Comparison of ENCODE assay signal across 9 cellular contexts in genomic region chr20:63230800-63231268, GRCh38. TPM values are rescaled to one million over a fixed set of nuclear protein-coding genes. Genes with fewer than 3 reads are reported as not detected.
A peak's percentile ranks its signal among the peaks of the same experiment; 100 is the strongest.
DNase-seq lines count a peak whose midpoint lies in the region; ATAC-seq, FAIRE-seq and TF ChIP-seq lines count a peak whose summit lies in the region.
"Had no signal": no experiment of that assay in that cellular context is flagged by ENCODE, and none has a peak within 500 bp of the region (broad histone marks: within the 10 kb centered on the region; RNA-seq: fewer than 3 reads in every experiment).

No MANE protein-coding gene starts in this region.

- peaks cover 53% of the 10 kb centered on the region for H3K4me1 Mint-ChIP-seq in chondrocyte (ENCODE audit: low read depth)
- peaks cover 31% of the 10 kb centered on the region for H3K4me1 Mint-ChIP-seq in Calu3 (ENCODE audit: low read depth, unreplicated experiment)

- WGBS in right lobe of liver (ENCODE audit: insufficient coverage, low coverage, low lambda C conversion rate, missing lambda C conversion rate): 0% methylated on average over 1 of the region's 17 CpGs

- H3K9me3 Mint-ChIP-seq in chondrocyte (ENCODE audit: low read depth) (no peaks in the 10 kb centered on the region), Calu3 (ENCODE audit: low read depth, unreplicated experiment) (no peaks in the 10 kb centered on the region)
- H3K9me3 Mint-ChIP-seq: activated naive CD4-positive, alpha-beta T cell treated with anti-CD3 and anti-CD28 coated beads, Interleukin-2, amount 50 U/mL, for 72 hours had no signal

- no peak overlapping the region for H2AFZ ChIP-seq in MM.1S (ENCODE audit: low read length)

- TF ChIP-seq POLR2A in right lobe of liver (IDR thresholded peaks at IDR 0.05) (no peak), GM12891 (IDR thresholded peaks at IDR 0.05; ENCODE audit: low read depth, low read length) (no peak)

- H3K4me3 ChIP-seq in BLaER1 (no peak overlapping the region), MM.1S (ENCODE audit: low read length) (no peak overlapping the region), right lobe of liver (no peak overlapping the region)

- no TSS peak for BruUV-seq in Calu3 (replicated peaks; lab: Mats Ljungman, UMichigan)

- no peak overlapping the region for H3K4me3 Mint-ChIP-seq in chondrocyte (ENCODE audit: unreplicated experiment)
- H3K4me3 Mint-ChIP-seq in Calu3 (ENCODE audit: low read depth, unreplicated experiment): no peak overlapping the region

- H4K20me1 ChIP-seq in BLaER1 (no peaks in the 10 kb centered on the region), MM.1S (ENCODE audit: insufficient read depth, low read length) (no peaks in the 10 kb centered on the region)

- H3K36me3 Mint-ChIP-seq in chondrocyte (ENCODE audit: low read depth) (no peaks in the 10 kb centered on the region), Calu3 (ENCODE audit: insufficient read depth, unreplicated experiment) (peaks cover 11% of the 10 kb centered on the region)
- H3K36me3 Mint-ChIP-seq: activated naive CD4-positive, alpha-beta T cell treated with anti-CD3 and anti-CD28 coated beads, Interleukin-2, amount 50 U/mL, for 72 hours had no signal

- TF ChIP-seq CTCF in MM.1S (IDR thresholded peaks at IDR 0.05; ENCODE audit: low read length) (peak; percentile 38), chondrocyte (IDR thresholded peaks at IDR 0.05) (peak; percentile 77), right lobe of liver (IDR thresholded peaks at IDR 0.05) (peak; percentile 38 to 58 (median 54)), Calu3 (IDR thresholded peaks at IDR 0.05; ENCODE audit: unreplicated experiment) (no peak)

- CTCF ChIA-PET in Calu3 (lab: Charles Lee): no interaction called here

- H3K36me3 ChIP-seq in BLaER1 (no peaks in the 10 kb centered on the region), MM.1S (replicated peaks; ENCODE audit: insufficient read depth, low read length) (no peaks in the 10 kb centered on the region), right lobe of liver (no peaks in the 10 kb centered on the region)

- H3K27ac Mint-ChIP-seq in chondrocyte (ENCODE audit: unreplicated experiment) (no peak overlapping the region), Calu3 (ENCODE audit: unreplicated experiment) (no peak overlapping the region)
- H3K27ac Mint-ChIP-seq: activated naive CD4-positive, alpha-beta T cell treated with anti-CD3 and anti-CD28 coated beads, Interleukin-2, amount 50 U/mL, for 72 hours had no signal

- H3K9me2 ChIP-seq in MM.1S (replicated peaks; ENCODE audit: insufficient read depth, low read length): no peaks in the 10 kb centered on the region

- no peak overlapping the region for H3K27ac ChIP-seq in BLaER1
- no peak overlapping the region for H3K27ac ChIP-seq in MM.1S (ENCODE audit: low read length)
- H3K27ac ChIP-seq in right lobe of liver: no peak overlapping the region

- intact Hi-C loops in right lobe of liver (cut with DNase I): no loop called here
- intact Hi-C loops in Calu3 (cut with micrococcal nuclease; ENCODE audit: unreplicated experiment): no loop called here

- H3K27me3 ChIP-seq in BLaER1 (peaks cover 28% of the 10 kb centered on the region), MM.1S (replicated peaks; ENCODE audit: insufficient read depth, low read length) (peaks cover 96% of the 10 kb centered on the region), right lobe of liver (no peaks in the 10 kb centered on the region)

- H3K4me1 ChIP-seq in BLaER1 (peaks cover 78% of the 10 kb centered on the region), MM.1S (ENCODE audit: low read length) (no peaks in the 10 kb centered on the region), right lobe of liver (no peaks in the 10 kb centered on the region)

- FAIRE-seq in GM12891 (lab: Jason Lieb, UNC): no peak

- no peaks in the 10 kb centered on the region for H3F3A ChIP-seq in MM.1S (ENCODE audit: insufficient read depth, low read length)

- H3K9ac ChIP-seq in BLaER1 (no peak overlapping the region; the same call in 1 of the 2 replicates), MM.1S (ENCODE audit: low read length) (no peak overlapping the region)

- ATAC-seq in right lobe of liver (peak; percentile 81 to 90 (median 86)), HG03095 (IDR thresholded peaks at IDR 0.05; ENCODE audit: unreplicated experiment) (no peak)

- H3K9me3 ChIP-seq in BLaER1: no peaks in the 10 kb centered on the region
- H3K9me3 ChIP-seq in MM.1S (replicated peaks; ENCODE audit: insufficient read depth, low read length): no peaks in the 10 kb centered on the region
- no peaks in the 10 kb centered on the region for H3K9me3 ChIP-seq in right lobe of liver

- H3K27me3 Mint-ChIP-seq in chondrocyte (ENCODE audit: low read depth) (no peaks in the 10 kb centered on the region), Calu3 (ENCODE audit: unreplicated experiment) (no peaks in the 10 kb centered on the region)

- DNase-seq in MM.1S (peak; percentile 24), chondrocyte (ENCODE audit: low spot score) (no peak), right lobe of liver (peak in 2 of 3 donors; percentile 62 to 70), GM12891 (ENCODE audit: insufficient read length, low spot score) (no peak), Calu3 (no peak)
- DNase-seq in activated CD4-positive, CD25-positive, alpha-beta regulatory T cell treated with anti-CD3 and anti-CD28 coated beads, Interleukin-2, amount 50 U/mL, for 72 hours: no peak

- H3K79me2 ChIP-seq in MM.1S (ENCODE audit: low read length): no peaks in the 10 kb centered on the region

- peak overlapping the region; percentile 75 for H3K4me2 ChIP-seq in BLaER1
- H3K4me2 ChIP-seq in MM.1S (ENCODE audit: low read depth, low read length): no peak overlapping the region

TF ChIP-seq in GM12891, 5 proteins besides CTCF, POLR2A, EP300 and RAD21:
- TF ChIP-seq SPI1 (IDR thresholded peaks at IDR 0.05; ENCODE audit: low read depth, low read length) (no peak), POLR2AphosphoS5 (IDR thresholded peaks at IDR 0.05; ENCODE audit: low read depth, low read length) (no peak), PAX5 (IDR thresholded peaks at IDR 0.05; ENCODE audit: insufficient read depth, low read length, severe bottlenecking) (no peak), TAF1 (IDR thresholded peaks at IDR 0.05; ENCODE audit: low read depth, low read length) (no peak), POU2F2 (IDR thresholded peaks at IDR 0.05; ENCODE audit: low read depth, low read length) (no peak)

RNA-seq across cellular contexts. Expression of gene BIRC7, which starts 4.9 kb away (rescaled TPM):
- total RNA-seq in chondrocyte (0.50 to 0.51 TPM in 2 of 3 replicates, not detected in the other), right lobe of liver (not detected), Calu3 (2022) (0.26 TPM in 1 of 2 replicates, not detected in the other)
- polyA plus RNA-seq in GM12891 (2012; ENCODE audit: low read depth, missing spikeins): 0.06 TPM

RNA-seq across cellular contexts. Expression of gene YTHDF1, which starts 14.9 kb away (rescaled TPM):
- total RNA-seq in chondrocyte (39.1 to 43.6 TPM (median 41.3 TPM) in 3 replicates), right lobe of liver (10 to 100 TPM; 16.4 to 23.6 (median 21.1) TPM), Calu3 (2022) (93.4 and 94.4 TPM in 2 replicates)
- polyA plus RNA-seq in GM12891 (2012; ENCODE audit: low read depth, missing spikeins): 15.7 TPM

RNA-seq across cellular contexts. Expression of gene NKAIN4, which starts 23.4 kb away (rescaled TPM):
- total RNA-seq in chondrocyte: 2.2 to 3.1 TPM (median 3.0 TPM) in 3 replicates
- not detected for total RNA-seq in right lobe of liver
- not detected for polyA plus RNA-seq in GM12891 (2012; ENCODE audit: low read depth, missing spikeins)
- total RNA-seq in Calu3 (2022): not detected in 2 replicates
- total RNA-seq: activated naive CD4-positive, alpha-beta T cell treated with anti-CD3 and anti-CD28 coated beads, Interleukin-2, amount 50 U/mL, for 72 hours had no signal

RNA-seq across cellular contexts. Expression of gene ARFGAP1, which starts 41.8 kb away (rescaled TPM):
- 117 to 186 TPM (median 124 TPM) in 3 replicates for total RNA-seq in chondrocyte
- 10 to 100 TPM; 17.4 to 42.8 (median 29.5) TPM for total RNA-seq in right lobe of liver
- polyA plus RNA-seq in GM12891 (2012; ENCODE audit: low read depth, missing spikeins): 36.5 TPM
- 127 and 146 TPM in 2 replicates for total RNA-seq in Calu3 (2022)

Comparison
In these comparisons a context has a peak if more than half of its experiments do, and no peak if none do; other contexts are left out.
1. DNase-seq: peak in MM.1S (single experiment) and right lobe of liver (2 of 3); none in chondrocyte (single experiment), GM12891 (single experiment), Calu3 (single experiment) and activated CD4-positive, CD25-positive, alpha-beta regulatory T cell treated with anti-CD3 and anti-CD28 coated beads, Interleukin-2, amount 50 U/mL, for 72 hours (single experiment).